ENCODE assay signal across 9 cellular contexts in the genomic region with DNA sequence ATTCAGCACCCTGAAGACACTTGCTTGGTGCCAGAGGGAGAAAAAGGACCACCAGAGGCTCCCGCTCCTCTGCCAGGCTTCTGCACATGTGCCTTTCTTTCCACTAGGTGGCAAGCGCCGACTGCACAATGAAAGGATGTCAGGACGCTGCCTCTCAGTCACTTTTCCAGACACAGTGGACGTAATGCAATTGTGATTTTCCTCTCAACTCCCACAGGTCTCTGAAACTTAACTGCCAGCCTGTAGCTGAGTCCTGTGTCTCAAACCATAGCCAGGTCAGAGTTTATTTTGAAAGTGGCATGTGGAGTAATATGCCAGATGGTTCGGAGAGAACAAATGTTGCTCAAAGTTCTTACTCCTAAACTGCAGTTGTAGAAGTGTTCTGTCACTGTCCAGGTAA.
DNase-seq lines count a peak whose midpoint lies in the region; ATAC-seq and TF ChIP-seq lines count a peak whose summit lies in the region.
"Had no signal": no experiment of that assay in that cellular context is flagged by ENCODE, and none has a peak within 500 bp of the region (broad histone marks: within the 10 kb centered on the region; RNA-seq: fewer than 3 reads in every experiment).

No MANE protein-coding gene starts in this region.

- peaks cover 8% of the 10 kb centered on the region for H3K4me1 ChIP-seq in adipocyte (ENCODE audit: control insufficient read depth, insufficient read depth, low read length)
- peaks cover 0 to 15% (median 9%) of the 10 kb centered on the region in 12 donors for H3K4me1 ChIP-seq in heart left ventricle

- H3K9ac ChIP-seq in adipocyte (ENCODE audit: low read length) = no peak overlapping the region

- H3K27me3 ChIP-seq in adipocyte (replicated peaks; ENCODE audit: control insufficient read depth, insufficient read depth, low read length) (no peaks in the 10 kb centered on the region), heart left ventricle (no peaks in the 10 kb centered on the region)

- DNase-seq in GM12865 (ENCODE audit: low read depth) (peak; percentile 16), NCI-H1105 (lab: John Stamatoyannopoulos, UW) (peak; percentile 58), adipocyte (ENCODE audit: low read depth) (peak; percentile 91), heart left ventricle (peak; percentile 51 to 70 (median 64)), renal cortical epithelial cell (ENCODE audit: low read depth) (peak; percentile 47)
- DNase-seq: activated B cell treated with CpG ODN at 0.5 μM for 24 hours had no signal

- no peak for TF ChIP-seq POLR2A in heart left ventricle (IDR thresholded peaks at IDR 0.05)

- H3K4me3 ChIP-seq in GM12865 (ENCODE audit: low read depth, low read length) (no peak overlapping the region), adipocyte (ENCODE audit: low read length) (no peak overlapping the region), heart left ventricle (no peak overlapping the region)

- no peaks in the 10 kb centered on the region for H3K9me3 ChIP-seq in adipocyte (ENCODE audit: control insufficient read depth, low read length)
- no peaks in the 10 kb centered on the region for H3K9me3 ChIP-seq in heart left ventricle

- WGBS in heart left ventricle, 4 donors = 14 to 21% (median 18%) methylated on average over 6 of the region's 6 CpGs

- ATAC-seq in heart left ventricle (peak; percentile 76 to 92 (median 90)), HG02763 (IDR thresholded peaks at IDR 0.05; ENCODE audit: unreplicated experiment) (no peak), HG03571 (IDR thresholded peaks at IDR 0.05; ENCODE audit: unreplicated experiment) (no peak), GM21529 (IDR thresholded peaks at IDR 0.05; ENCODE audit: unreplicated experiment) (no peak)

- peak overlapping the region in 6 of 12 donors; percentile 9 to 46 (median 39) for H3K27ac ChIP-seq in heart left ventricle

- H3K36me3 ChIP-seq in adipocyte (ENCODE audit: control insufficient read depth, insufficient read depth, low read length, severe bottlenecking) (peaks cover 8% of the 10 kb centered on the region), heart left ventricle (peaks cover 0 to 84% (median 41%) of the 10 kb centered on the region in 9 donors)

- intact Hi-C loops in heart left ventricle (cut with DNase I) = loop anchor here in 9 of 10 donors (2.0 to 5.0 kb wide), 4 partner anchors 51 to 401 kb away; no protein-coding TSS in a partner anchor

- TF ChIP-seq CTCF in GM12865 (IDR thresholded peaks at IDR 0.05; ENCODE audit: insufficient read depth, low read depth, low read length, missing control alignments) = peak; percentile 17
- TF ChIP-seq CTCF in heart left ventricle (IDR thresholded peaks at IDR 0.05) = peak; percentile 62 to 90 (median 82)

Comparison
In these comparisons a context has a peak if more than half of its experiments do, and no peak if none do; other contexts are left out.
1. DNase-seq: peak in every context shown above with its lines; median percentile 91 in adipocyte; 64 in heart left ventricle; 58 in NCI-H1105; 47 in renal cortical epithelial cell; 16 in GM12865.
2. ATAC-seq: peak in heart left ventricle (4 of 4); none in HG02763 (single experiment), HG03571 (single experiment) and GM21529 (single experiment).